In the genomic region with DNA sequence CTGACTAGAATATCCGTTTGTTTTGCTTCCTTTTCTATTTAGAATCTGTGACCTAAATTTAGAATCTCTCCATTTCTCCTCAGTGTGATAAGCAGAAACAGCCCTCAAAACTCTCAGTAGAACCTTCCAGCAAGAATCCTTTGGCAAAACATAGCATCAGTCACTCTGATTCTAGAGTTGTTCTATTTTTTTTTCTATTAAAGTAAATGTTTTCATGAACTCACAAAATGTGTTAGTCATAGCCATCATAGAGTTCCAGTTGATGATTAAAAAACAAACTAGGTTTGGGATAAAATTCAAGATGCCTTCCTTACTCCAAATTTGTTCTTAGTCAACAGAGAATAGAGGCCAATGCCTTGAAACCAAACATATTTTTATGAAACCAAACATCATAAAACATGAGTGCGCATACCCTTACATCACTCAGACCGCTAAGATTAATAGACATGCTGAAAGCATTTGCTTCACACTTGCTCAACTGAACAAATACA, we compare ENCODE assay signal across 10 cellular contexts. TPM values are rescaled to one million over a fixed set of nuclear protein-coding genes. Genes with fewer than 3 reads are reported as not detected.
DNase-seq lines count a peak whose midpoint lies in the region; ATAC-seq and TF ChIP-seq lines count a peak whose summit lies in the region.
"Had no signal": no experiment of that assay in that cellular context is flagged by ENCODE, and none has a peak within 500 bp of the region (broad histone marks: within the 10 kb centered on the region; RNA-seq: fewer than 3 reads in every experiment).

No MANE protein-coding gene starts in this region.

- H3K9me3 ChIP-seq in mucosa of descending colon, result no peaks in the 10 kb centered on the region
- H3K9me3 ChIP-seq in upper lobe of left lung, result no peaks in the 10 kb centered on the region

- H3K27ac ChIP-seq in cingulate gyrus (ENCODE audit: low read depth, low read length) (peak overlapping the region; percentile 10), upper lobe of left lung (peak overlapping the region in 3 of 4 donors; percentile 5 to 55 (median 40))

- H3K36me3 Mint-ChIP-seq in activated naive CD4-positive, alpha-beta T cell treated with anti-CD3 and anti-CD28 coated beads, Interleukin-2, amount 50 U/mL, for 24 hours, result peaks cover 7% of the 10 kb centered on the region

- TF ChIP-seq CTCF in mucosa of descending colon (IDR thresholded peaks at IDR 0.05) (no peak), upper lobe of left lung (IDR thresholded peaks at IDR 0.05) (no peak)

- TF ChIP-seq EP300 in upper lobe of left lung (IDR thresholded peaks at IDR 0.05), result no peak

- intact Hi-C loops in mucosa of descending colon (cut with DNase I, micrococcal nuclease), result no loop called here

- H3K4me3 ChIP-seq in mucosa of descending colon (no peak overlapping the region), upper lobe of left lung (no peak overlapping the region)

- peaks cover 3% of the 10 kb centered on the region for H3K9me3 Mint-ChIP-seq in activated naive CD4-positive, alpha-beta T cell treated with anti-CD3 and anti-CD28 coated beads, Interleukin-2, amount 50 U/mL, for 24 hours

- 50 to 57% methylated on average over 3 of the region's 3 CpGs for WGBS in upper lobe of left lung, 2 donors

- peaks cover 6% of the 10 kb centered on the region for H3K4me1 ChIP-seq in mucosa of descending colon (ENCODE audit: low read depth)
- H3K4me1 ChIP-seq in upper lobe of left lung, result peaks cover 8 to 22% (median 12%) of the 10 kb centered on the region in 4 donors

- H3K36me3 ChIP-seq in mucosa of descending colon (ENCODE audit: low read depth), result no peaks in the 10 kb centered on the region
- no peaks in the 10 kb centered on the region for H3K36me3 ChIP-seq in upper lobe of left lung

- H3K27ac Mint-ChIP-seq in activated naive CD4-positive, alpha-beta T cell treated with anti-CD3 and anti-CD28 coated beads, Interleukin-2, amount 50 U/mL, for 24 hours, result peak overlapping the region; percentile 2

- no peaks in the 10 kb centered on the region for H3K27me3 Mint-ChIP-seq in activated naive CD4-positive, alpha-beta T cell treated with anti-CD3 and anti-CD28 coated beads, Interleukin-2, amount 50 U/mL, for 24 hours

- H3K4me3 Mint-ChIP-seq in activated naive CD4-positive, alpha-beta T cell treated with anti-CD3 and anti-CD28 coated beads, Interleukin-2, amount 50 U/mL, for 24 hours, result peak overlapping the region; percentile 24

- H3K4me1 Mint-ChIP-seq in activated naive CD4-positive, alpha-beta T cell treated with anti-CD3 and anti-CD28 coated beads, Interleukin-2, amount 50 U/mL, for 24 hours, result peaks cover 54% of the 10 kb centered on the region

- ATAC-seq in mucosa of descending colon (peak; percentile 32), upper lobe of left lung (ENCODE audit: low FRiP score in 2 of 2) (peak in 1 of 2 donors; percentile 78), HG03378 (IDR thresholded peaks at IDR 0.05; ENCODE audit: unreplicated experiment) (no peak)

- DNase-seq in activated naive CD4-positive, alpha-beta T cell treated with Interleukin-2 at 50 U/mL for 16 hours, result no peak
- DNase-seq in mucosa of descending colon (no peak), upper lobe of left lung (no peak), NCI-H524 treated with DMSO at 0.1 percent for 48 hours (lab: John Stamatoyannopoulos, UW) (no peak), superior temporal gyrus (ENCODE audit: extremely low spot score) (no peak)
- DNase-seq: ACHN; effector CD8-positive, alpha-beta T cell had no signal

- TF ChIP-seq POLR2A in upper lobe of left lung (IDR thresholded peaks at IDR 0.05), result no peak

- H3K27me3 ChIP-seq in upper lobe of left lung, result no peaks in the 10 kb centered on the region

RNA-seq across cellular contexts. Expression of gene C1QTNF7, which starts 13.2 kb away (rescaled TPM):
- total RNA-seq in mucosa of descending colon, result 10 to 100 TPM in 1 of 3 donors, 1 to 10 TPM in 2; 1.3 to 13.0 (median 1.5) TPM
- total RNA-seq in upper lobe of left lung, result 10 to 100 TPM in 2 of 6 donors, 1 to 10 TPM in 4; 2.3 to 13.3 (median 7.9) TPM

RNA-seq across cellular contexts. Expression of gene CC2D2A, which starts 55.0 kb away (rescaled TPM):
- total RNA-seq in mucosa of descending colon (10 to 100 TPM in 1 of 3 donors, 1 to 10 TPM in 2; 6.3 to 39.1 (median 7.6) TPM), upper lobe of left lung (10 to 100 TPM; 16.3 to 47.4 (median 25.1) TPM)
